8 cellular contexts compared by ENCODE assay signal in genomic region chr4:118772149-118773081, GRCh38.
DNase-seq lines count a peak whose midpoint lies in the region; ATAC-seq and TF ChIP-seq lines count a peak whose summit lies in the region.

No MANE protein-coding gene starts in this region.

- WGBS in right lobe of liver (ENCODE audit: insufficient coverage, low coverage, low lambda C conversion rate, missing lambda C conversion rate) = 47% methylated on average over 7 of the region's 10 CpGs

- H3K27me3 ChIP-seq in right lobe of liver = no peaks in the 10 kb centered on the region

- H3K4me3 Mint-ChIP-seq in chondrocyte (ENCODE audit: unreplicated experiment) (no peak overlapping the region), type B pancreatic cell (no peak overlapping the region)

- no peak overlapping the region for H3K4me3 ChIP-seq in right lobe of liver

- TF ChIP-seq CTCF in chondrocyte (IDR thresholded peaks at IDR 0.05) = peak; percentile 87
- TF ChIP-seq CTCF in right lobe of liver (IDR thresholded peaks at IDR 0.05) = peak; percentile 53 to 64 (median 62)
- peak; percentile 81 for TF ChIP-seq CTCF in type B pancreatic cell (conservative IDR thresholded peaks at IDR 0.05)

- peak; percentile 48 for DNase-seq in AG08395 (ENCODE audit: low spot score)
- DNase-seq in NCI-H82 (lab: John Stamatoyannopoulos, UW) = peak; percentile 65
- no peak for DNase-seq in chondrocyte (ENCODE audit: low spot score)
- DNase-seq in right lobe of liver = no peak
- DNase-seq in type B pancreatic cell (ENCODE audit: extremely low spot score, unreplicated experiment) = no peak
- DNase-seq in occipital lobe (lab: John Stamatoyannopoulos, UW) = no peak

- ATAC-seq in GM18502 (IDR thresholded peaks at IDR 0.05; ENCODE audit: poor library complexity, unreplicated experiment) = peak; percentile 76
- peak; percentile 77 for ATAC-seq in HG03159 (IDR thresholded peaks at IDR 0.05; ENCODE audit: unreplicated experiment)
- ATAC-seq in right lobe of liver = peak; percentile 75 to 82 (median 78)

- H3K9me3 ChIP-seq in right lobe of liver = no peaks in the 10 kb centered on the region

- H3K27ac Mint-ChIP-seq in chondrocyte (ENCODE audit: unreplicated experiment) (peak overlapping the region; percentile 57), type B pancreatic cell (peak overlapping the region; percentile 17)

- TF ChIP-seq POLR2A in right lobe of liver (IDR thresholded peaks at IDR 0.05) = no peak

- peaks cover 0 to 16% (median 9%) of the 10 kb centered on the region in 4 donors for H3K36me3 ChIP-seq in right lobe of liver

- H3K9me3 Mint-ChIP-seq in chondrocyte (ENCODE audit: low read depth) = no peaks in the 10 kb centered on the region
- H3K9me3 Mint-ChIP-seq in type B pancreatic cell = no peaks in the 10 kb centered on the region

- H3K36me3 Mint-ChIP-seq in chondrocyte (ENCODE audit: low read depth) (peaks cover 11% of the 10 kb centered on the region), type B pancreatic cell (peaks cover 3% of the 10 kb centered on the region)

- peaks cover 0 to 8% (median 0%) of the 10 kb centered on the region in 4 donors for H3K4me1 ChIP-seq in right lobe of liver

- intact Hi-C loops in right lobe of liver (cut with DNase I) = no loop called here

- H3K4me1 Mint-ChIP-seq in chondrocyte (ENCODE audit: low read depth) = peaks cover 70% of the 10 kb centered on the region
- H3K4me1 Mint-ChIP-seq in type B pancreatic cell (ENCODE audit: unreplicated experiment) = peaks cover 58% of the 10 kb centered on the region

- H3K27me3 Mint-ChIP-seq in chondrocyte (ENCODE audit: low read depth) (no peaks in the 10 kb centered on the region), type B pancreatic cell (no peaks in the 10 kb centered on the region)

- peak overlapping the region in 1 of 3 donors; percentile 20 for H3K27ac ChIP-seq in right lobe of liver

Comparison
In these comparisons a context has a peak if more than half of its experiments do, and no peak if none do; other contexts are left out.
1. DNase-seq: peak in AG08395 (single experiment) and NCI-H82 (single experiment); none in chondrocyte (single experiment), right lobe of liver (0 of 3), type B pancreatic cell (single experiment) and occipital lobe (single experiment).
2. Peak in every context shown above with its lines, with median percentiles within 50 percentile points of each other: ATAC-seq and CTCF ChIP-seq.